ENCODE assay signal across 35 cellular contexts in the genomic region with DNA sequence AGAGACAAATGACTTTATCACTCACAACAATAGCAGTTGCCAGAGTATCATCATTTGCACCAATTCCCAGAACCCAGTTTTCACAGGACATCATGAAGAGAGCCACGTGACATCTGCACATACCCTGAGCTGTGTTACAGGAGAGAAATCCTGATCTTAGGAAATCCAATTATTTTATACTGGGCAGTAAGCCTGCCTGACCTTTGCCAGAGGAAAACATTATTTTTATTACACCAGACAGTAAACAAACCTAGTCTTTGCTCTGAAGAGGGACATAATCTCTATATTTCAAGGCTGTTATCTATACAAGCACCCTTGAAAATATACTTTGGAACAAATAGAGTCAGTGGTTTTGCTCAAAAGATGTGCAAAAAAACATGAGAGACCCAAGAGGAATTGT.
"Had no signal": no experiment of that assay in that cellular context is flagged by ENCODE, and none has a peak within 500 bp of the region (broad histone marks: within the 10 kb centered on the region; RNA-seq: fewer than 3 reads in every experiment).

No MANE protein-coding gene starts in this region.

- H3K27ac ChIP-seq: ascending aorta, breast epithelium, cardiac muscle cell, coronary artery, dorsolateral prefrontal cortex, esophagus muscularis mucosa, foreskin keratinocyte, gastroesophageal sphincter, WERI-Rb-1 had no signal

- H3K27ac Mint-ChIP-seq: activated B cell treated with CpG ODN at 0.5 μM for 24 hours; activated CD4-positive, alpha-beta memory T cell treated with anti-CD3 and anti-CD28 coated beads, Interleukin-2, amount 10 ng/mL, durations not matched to agents 7 days and 5 days; activated CD4-positive, alpha-beta T cell treated with anti-CD3 and anti-CD28 coated beads, Interleukin-2, amount 10 ng/mL, durations not matched to agents 24 days and 14 days; activated naive CD4-positive, alpha-beta T cell treated with anti-CD3 and anti-CD28 coated beads, Interleukin-2, amount 50 U/mL, for 24 hours; activated naive CD8-positive, alpha-beta T cell treated with anti-CD3 and anti-CD28 coated beads for 36 hours; activated naive CD8-positive, alpha-beta T cell treated with anti-CD3 and anti-CD28 coated beads, Interleukin-2, amount 50 U/mL, for 24 hours; activated T-cell treated with anti-CD3 and anti-CD28 coated beads, Interleukin-2, amount 50 U/mL, for 24 hours; activated T-cell treated with anti-CD3 and anti-CD28 coated beads, Interleukin-2, amount 50 U/mL, for 72 hours; brain; dendritic cell treated with granulocyte-macrophage colony-stimulating factor and Interleukin-4, amounts not matched to agents 40 ng/mL and 50 ng/mL, for 4 days; endodermal cell; T-helper 17 cell; T-helper 2 cell treated with Interferon-gamma antibody and Interleukin-4, amounts not matched to agents 5 μg/mL and 100 μg/mL, for 36 hours had no signal

- H3K36me3 ChIP-seq: ascending aorta, breast epithelium, cardiac muscle cell, esophagus muscularis mucosa, gastroesophageal sphincter, heart right ventricle, WERI-Rb-1 had no signal

- H3K9me3 ChIP-seq: ascending aorta, breast epithelium, esophagus muscularis mucosa, gastroesophageal sphincter had no signal

- H3K4me1 Mint-ChIP-seq: activated B cell treated with CpG ODN at 0.5 μM for 24 hours; activated CD4-positive, alpha-beta memory T cell treated with anti-CD3 and anti-CD28 coated beads, Interleukin-2, amount 10 ng/mL, durations not matched to agents 7 days and 5 days; activated CD4-positive, alpha-beta T cell treated with anti-CD3 and anti-CD28 coated beads, Interleukin-2, amount 10 ng/mL, durations not matched to agents 24 days and 14 days; activated naive CD4-positive, alpha-beta T cell treated with anti-CD3 and anti-CD28 coated beads, Interleukin-2, amount 50 U/mL, for 24 hours; activated naive CD8-positive, alpha-beta T cell treated with anti-CD3 and anti-CD28 coated beads for 36 hours; activated naive CD8-positive, alpha-beta T cell treated with anti-CD3 and anti-CD28 coated beads, Interleukin-2, amount 50 U/mL, for 24 hours; T-helper 17 cell had no signal

- H3K4me1 ChIP-seq: ascending aorta, breast epithelium, foreskin keratinocyte had no signal

- H3K4me3 ChIP-seq: ascending aorta, breast epithelium, cardiac muscle cell, coronary artery, dorsolateral prefrontal cortex, esophagus muscularis mucosa, gastroesophageal sphincter, heart right ventricle had no signal

- H3K36me3 Mint-ChIP-seq: activated naive CD4-positive, alpha-beta T cell treated with anti-CD3 and anti-CD28 coated beads, Interleukin-2, amount 50 U/mL, for 24 hours; activated naive CD8-positive, alpha-beta T cell treated with anti-CD3 and anti-CD28 coated beads for 36 hours; brain had no signal

- H3K27me3 Mint-ChIP-seq: activated B cell treated with CpG ODN at 0.5 μM for 24 hours; activated CD4-positive, alpha-beta memory T cell treated with anti-CD3 and anti-CD28 coated beads, Interleukin-2, amount 10 ng/mL, durations not matched to agents 7 days and 5 days; activated CD4-positive, alpha-beta T cell treated with anti-CD3 and anti-CD28 coated beads, Interleukin-2, amount 10 ng/mL, durations not matched to agents 24 days and 14 days; activated naive CD4-positive, alpha-beta T cell treated with anti-CD3 and anti-CD28 coated beads, Interleukin-2, amount 50 U/mL, for 24 hours; activated naive CD8-positive, alpha-beta T cell treated with anti-CD3 and anti-CD28 coated beads for 36 hours; activated naive CD8-positive, alpha-beta T cell treated with anti-CD3 and anti-CD28 coated beads, Interleukin-2, amount 50 U/mL, for 24 hours; activated T-cell treated with anti-CD3 and anti-CD28 coated beads, Interleukin-2, amount 50 U/mL, for 24 hours; brain; dendritic cell treated with granulocyte-macrophage colony-stimulating factor and Interleukin-4, amounts not matched to agents 40 ng/mL and 50 ng/mL, for 4 days; T-helper 17 cell had no signal

- H3K9me3 Mint-ChIP-seq: activated B cell treated with CpG ODN at 0.5 μM for 24 hours; activated CD4-positive, alpha-beta memory T cell treated with anti-CD3 and anti-CD28 coated beads, Interleukin-2, amount 10 ng/mL, durations not matched to agents 7 days and 5 days; activated CD4-positive, alpha-beta T cell treated with anti-CD3 and anti-CD28 coated beads, Interleukin-2, amount 10 ng/mL, durations not matched to agents 24 days and 14 days; activated naive CD4-positive, alpha-beta T cell treated with anti-CD3 and anti-CD28 coated beads, Interleukin-2, amount 50 U/mL, for 24 hours; activated naive CD8-positive, alpha-beta T cell treated with anti-CD3 and anti-CD28 coated beads for 36 hours; activated naive CD8-positive, alpha-beta T cell treated with anti-CD3 and anti-CD28 coated beads, Interleukin-2, amount 50 U/mL, for 24 hours; activated T-cell treated with anti-CD3 and anti-CD28 coated beads, Interleukin-2, amount 50 U/mL, for 72 hours; brain; dendritic cell treated with granulocyte-macrophage colony-stimulating factor and Interleukin-4, amounts not matched to agents 40 ng/mL and 50 ng/mL, for 4 days; endodermal cell; T-helper 2 cell treated with Interferon-gamma antibody and Interleukin-4, amounts not matched to agents 5 μg/mL and 100 μg/mL, for 36 hours had no signal

- DNase-seq: activated B cell treated with CpG ODN at 0.5 μM for 24 hours; activated CD4-positive, alpha-beta memory T cell treated with anti-CD3 and anti-CD28 coated beads, Interleukin-2, amount 10 ng/mL, durations not matched to agents 7 days and 5 days; activated CD4-positive, alpha-beta T cell treated with anti-CD3 and anti-CD28 coated beads, Interleukin-2, amount 10 ng/mL, durations not matched to agents 24 days and 14 days; activated CD4-positive, alpha-beta T cell treated with anti-CD3 and anti-CD28 coated beads, Interleukin-2, amount 50 U/mL, for 4 hours; activated CD8-positive, alpha-beta memory T cell treated with anti-CD3 and anti-CD28 coated beads, Interleukin-2, amount 50 U/mL, for 48 hours; activated effector memory CD4-positive, alpha-beta T cell treated with Interleukin-2 at 50 U/mL for 16 hours; activated gamma-delta T cell treated with Interleukin-2 at 50 U/mL for 16 hours; activated naive CD4-positive, alpha-beta T cell treated with Interleukin-2 at 50 U/mL for 16 hours; activated naive CD8-positive, alpha-beta T cell treated with anti-CD3 and anti-CD28 coated beads for 36 hours; activated naive CD8-positive, alpha-beta T cell treated with anti-CD3 and anti-CD28 coated beads, Interleukin-2, amount 50 U/mL, for 24 hours; activated T-cell treated with anti-CD3 and anti-CD28 coated beads for 4 hours; activated T-cell treated with anti-CD3 and anti-CD28 coated beads, Interleukin-2, amount 50 U/mL, for 24 hours; activated T-cell treated with anti-CD3 and anti-CD28 coated beads, Interleukin-2, amount 50 U/mL, for 72 hours; central memory CD4-positive, alpha-beta T cell; dorsolateral prefrontal cortex; effector memory CD4-positive, alpha-beta T cell; endodermal cell; erythroblast; foreskin keratinocyte; heart right ventricle; T-helper 1 cell; T-helper 17 cell; T1000; WERI-Rb-1 had no signal

- H3K27me3 ChIP-seq: ascending aorta, breast epithelium, cardiac muscle cell, dorsolateral prefrontal cortex, esophagus muscularis mucosa, foreskin keratinocyte, gastroesophageal sphincter, heart right ventricle had no signal

- ATAC-seq: activated CD4-positive, CD25-positive, alpha-beta regulatory T cell treated with anti-CD3 and anti-CD28 coated beads, Interleukin-2, amount 50 U/mL, for 24 hours; activated naive CD8-positive, alpha-beta T cell treated with anti-CD3 and anti-CD28 coated beads, Interleukin-2, amount 50 U/mL, for 24 hours; activated T-cell treated with anti-CD3 and anti-CD28 coated beads, Interleukin-2, amount 50 U/mL, for 72 hours; foreskin keratinocyte; gastroesophageal sphincter; heart right ventricle; T-helper 17 cell had no signal

- H3K4me3 Mint-ChIP-seq: activated B cell treated with CpG ODN at 0.5 μM for 24 hours; activated CD4-positive, alpha-beta memory T cell treated with anti-CD3 and anti-CD28 coated beads, Interleukin-2, amount 10 ng/mL, durations not matched to agents 7 days and 5 days; activated CD4-positive, alpha-beta T cell treated with anti-CD3 and anti-CD28 coated beads, Interleukin-2, amount 10 ng/mL, durations not matched to agents 24 days and 14 days; activated naive CD4-positive, alpha-beta T cell treated with anti-CD3 and anti-CD28 coated beads, Interleukin-2, amount 50 U/mL, for 24 hours; activated naive CD8-positive, alpha-beta T cell treated with anti-CD3 and anti-CD28 coated beads for 36 hours; activated naive CD8-positive, alpha-beta T cell treated with anti-CD3 and anti-CD28 coated beads, Interleukin-2, amount 50 U/mL, for 24 hours; activated T-cell treated with anti-CD3 and anti-CD28 coated beads, Interleukin-2, amount 50 U/mL, for 24 hours; activated T-cell treated with anti-CD3 and anti-CD28 coated beads, Interleukin-2, amount 50 U/mL, for 72 hours; brain; dendritic cell treated with granulocyte-macrophage colony-stimulating factor and Interleukin-4, amounts not matched to agents 40 ng/mL and 50 ng/mL, for 4 days; endodermal cell; T-helper 17 cell; T-helper 2 cell treated with Interferon-gamma antibody and Interleukin-4, amounts not matched to agents 5 μg/mL and 100 μg/mL, for 36 hours had no signal
